In the genomic region with DNA sequence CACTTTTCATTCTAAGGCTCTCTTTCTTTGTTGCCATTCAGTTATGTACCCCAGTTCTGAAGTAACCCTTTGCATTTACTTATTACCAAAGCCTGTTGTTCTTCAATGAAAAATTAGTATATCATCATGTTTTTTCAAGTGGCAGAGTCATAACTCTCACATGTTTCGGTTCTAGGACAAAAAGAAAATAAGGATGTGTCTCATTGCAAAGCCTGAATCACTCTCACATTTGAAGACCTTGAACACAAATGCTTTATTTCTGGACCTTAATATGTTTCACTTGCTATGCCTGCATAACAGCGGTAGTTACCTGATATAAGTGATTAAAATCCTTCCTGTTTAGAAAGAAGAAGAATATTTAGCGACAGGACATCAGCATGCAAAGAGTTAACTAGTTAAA, we compare ENCODE assay signal across 19 cellular contexts. TPM values are rescaled to one million over a fixed set of nuclear protein-coding genes. Genes with fewer than 3 reads are reported as not detected.
A peak's percentile ranks its signal among the peaks of the same experiment; 100 is the strongest.
DNase-seq lines count a peak whose midpoint lies in the region; ATAC-seq and TF ChIP-seq lines count a peak whose summit lies in the region.
"Had no signal": no experiment of that assay in that cellular context is flagged by ENCODE, and none has a peak within 500 bp of the region (broad histone marks: within the 10 kb centered on the region; RNA-seq: fewer than 3 reads in every experiment).

No MANE protein-coding gene starts in this region.

- CTCF ChIA-PET in activated CD8-positive, alpha-beta T cell treated with anti-CD3 and anti-CD28 coated beads for 36 hours (lab: Charles Lee), result no interaction called here
- CTCF ChIA-PET in activated CD8-positive, alpha-beta T cell treated with anti-CD3 and anti-CD28 coated beads, Interleukin-2, amount 10 ng/mL, durations not matched to agents 7 days and 5 days (lab: Charles Lee), result interaction anchor here (0.9 kb wide), 1 partner anchor 9 kb away, joined by 3 read pairs; no protein-coding TSS in a partner anchor
- CTCF ChIA-PET in RWPE1 (lab: Yijun Ruan, JAX), result no interaction called here

- H3K4me3 ChIP-seq in iPS-18a (ENCODE audit: low read length) (peak overlapping the region; percentile 1), subcutaneous abdominal adipose tissue (ENCODE audit: low read depth in 1 of 5, low read length in 5 of 5) (no peak overlapping the region), lower lobe of right lung (no peak overlapping the region), mucosa of descending colon (no peak overlapping the region)
- H3K4me3 ChIP-seq: esophagus squamous epithelium, hepatocyte, left ventricle myocardium inferior, uterus had no signal

- H3K9ac ChIP-seq in iPS-18a (ENCODE audit: low read length), result peak overlapping the region; percentile 2
- H3K9ac ChIP-seq in subcutaneous abdominal adipose tissue (ENCODE audit: low read length in 5 of 5), result peak overlapping the region in 1 of 5 donors; percentile 35

- H3K27ac Mint-ChIP-seq in activated CD8-positive, alpha-beta T cell treated with anti-CD3 and anti-CD28 coated beads for 36 hours, result peak overlapping the region; percentile 69
- no peak overlapping the region for H3K27ac Mint-ChIP-seq in activated CD8-positive, alpha-beta T cell treated with anti-CD3 and anti-CD28 coated beads, Interleukin-2, amount 10 ng/mL, durations not matched to agents 7 days and 5 days
- peak overlapping the region; percentile 77 for H3K27ac Mint-ChIP-seq in activated naive CD8-positive, alpha-beta T cell treated with anti-CD3 and anti-CD28 coated beads, Interleukin-2, amount 50 U/mL, for 24 hours
- H3K27ac Mint-ChIP-seq: CD8-positive, alpha-beta T cell had no signal

- H3K27me3 ChIP-seq in iPS-18a (ENCODE audit: control insufficient read depth, insufficient read depth, low read length) (no peaks in the 10 kb centered on the region), subcutaneous abdominal adipose tissue (ENCODE audit: control insufficient read depth in 5 of 5, insufficient read depth in 4 of 5, low read length in 5 of 5) (no peaks in the 10 kb centered on the region), lower lobe of right lung (ENCODE audit: low read depth) (no peaks in the 10 kb centered on the region)
- H3K27me3 ChIP-seq: esophagus squamous epithelium, uterus had no signal

- peaks cover 28% of the 10 kb centered on the region for H3K4me1 Mint-ChIP-seq in activated CD8-positive, alpha-beta T cell treated with anti-CD3 and anti-CD28 coated beads for 36 hours (ENCODE audit: low read depth)
- peaks cover 3% of the 10 kb centered on the region for H3K4me1 Mint-ChIP-seq in activated CD8-positive, alpha-beta T cell treated with anti-CD3 and anti-CD28 coated beads, Interleukin-2, amount 10 ng/mL, durations not matched to agents 7 days and 5 days (ENCODE audit: low read depth)
- peaks cover 25% of the 10 kb centered on the region for H3K4me1 Mint-ChIP-seq in activated naive CD8-positive, alpha-beta T cell treated with anti-CD3 and anti-CD28 coated beads, Interleukin-2, amount 50 U/mL, for 24 hours

- H3K4me1 ChIP-seq in iPS-18a (ENCODE audit: control insufficient read depth, low read depth, low read length), result peaks cover 56% of the 10 kb centered on the region
- peaks cover 0 to 16% (median 13%) of the 10 kb centered on the region in 5 donors for H3K4me1 ChIP-seq in subcutaneous abdominal adipose tissue (ENCODE audit: control insufficient read depth in 5 of 5, insufficient read depth in 5 of 5, low read length in 5 of 5)
- H3K4me1 ChIP-seq in lower lobe of right lung, result peaks cover 30% of the 10 kb centered on the region
- H3K4me1 ChIP-seq in mucosa of descending colon (ENCODE audit: low read depth), result no peaks in the 10 kb centered on the region
- H3K4me1 ChIP-seq: uterus had no signal

- no peaks in the 10 kb centered on the region for H3K36me3 ChIP-seq in iPS-18a (ENCODE audit: control insufficient read depth, low read depth, low read length)
- H3K36me3 ChIP-seq in subcutaneous abdominal adipose tissue (ENCODE audit: control insufficient read depth in 5 of 5, insufficient read depth in 5 of 5, low read length in 5 of 5), result peaks cover 3 to 24% (median 14%) of the 10 kb centered on the region in 5 donors
- peaks cover 22% of the 10 kb centered on the region for H3K36me3 ChIP-seq in lower lobe of right lung
- no peaks in the 10 kb centered on the region for H3K36me3 ChIP-seq in mucosa of descending colon (ENCODE audit: low read depth)
- H3K36me3 ChIP-seq: esophagus squamous epithelium, left ventricle myocardium inferior, uterus had no signal

- peak overlapping the region; percentile 13 for H3K27ac ChIP-seq in iPS-18a (ENCODE audit: low read length)
- H3K27ac ChIP-seq in subcutaneous abdominal adipose tissue (ENCODE audit: low read depth, low read length), result peak overlapping the region; percentile 18
- no peak overlapping the region for H3K27ac ChIP-seq in lower lobe of right lung
- no peak overlapping the region for H3K27ac ChIP-seq in RWPE1
- H3K27ac ChIP-seq: hepatocyte, left ventricle myocardium inferior, uterus had no signal

- no peak overlapping the region for H3K4me3 Mint-ChIP-seq in activated CD8-positive, alpha-beta T cell treated with anti-CD3 and anti-CD28 coated beads for 36 hours
- no peak overlapping the region for H3K4me3 Mint-ChIP-seq in activated CD8-positive, alpha-beta T cell treated with anti-CD3 and anti-CD28 coated beads, Interleukin-2, amount 10 ng/mL, durations not matched to agents 7 days and 5 days
- H3K4me3 Mint-ChIP-seq in activated naive CD8-positive, alpha-beta T cell treated with anti-CD3 and anti-CD28 coated beads, Interleukin-2, amount 50 U/mL, for 24 hours, result no peak overlapping the region
- H3K4me3 Mint-ChIP-seq: CD8-positive, alpha-beta T cell had no signal

- POLR2A ChIA-PET in activated CD8-positive, alpha-beta T cell treated with anti-CD3 and anti-CD28 coated beads for 36 hours (lab: Charles Lee), result no interaction called here
- POLR2A ChIA-PET in activated CD8-positive, alpha-beta T cell treated with anti-CD3 and anti-CD28 coated beads, Interleukin-2, amount 10 ng/mL, durations not matched to agents 7 days and 5 days (lab: Charles Lee), result no interaction called here
- POLR2A ChIA-PET in RWPE1 (lab: Yijun Ruan, JAX; ENCODE audit: low non-redundant PET), result no interaction called here

- no peaks in the 10 kb centered on the region for H3K9me3 Mint-ChIP-seq in activated CD8-positive, alpha-beta T cell treated with anti-CD3 and anti-CD28 coated beads for 36 hours
- H3K9me3 Mint-ChIP-seq in activated CD8-positive, alpha-beta T cell treated with anti-CD3 and anti-CD28 coated beads, Interleukin-2, amount 10 ng/mL, durations not matched to agents 7 days and 5 days (ENCODE audit: insufficient read depth), result no peaks in the 10 kb centered on the region
- H3K9me3 Mint-ChIP-seq in activated naive CD8-positive, alpha-beta T cell treated with anti-CD3 and anti-CD28 coated beads, Interleukin-2, amount 50 U/mL, for 24 hours, result no peaks in the 10 kb centered on the region
- H3K9me3 Mint-ChIP-seq: CD8-positive, alpha-beta T cell; naive B cell had no signal

- no peaks in the 10 kb centered on the region for H3K9me3 ChIP-seq in iPS-18a (ENCODE audit: control insufficient read depth, low read depth, low read length)
- no peaks in the 10 kb centered on the region for H3K9me3 ChIP-seq in subcutaneous abdominal adipose tissue (ENCODE audit: control insufficient read depth in 5 of 5, low read length in 5 of 5)
- no peaks in the 10 kb centered on the region for H3K9me3 ChIP-seq in lower lobe of right lung
- H3K9me3 ChIP-seq in mucosa of descending colon, result no peaks in the 10 kb centered on the region
- H3K9me3 ChIP-seq: esophagus squamous epithelium, left ventricle myocardium inferior, uterus had no signal

- DNase-seq in activated CD8-positive, alpha-beta T cell treated with anti-CD3 and anti-CD28 coated beads for 36 hours, result no peak
- DNase-seq in activated CD8-positive, alpha-beta T cell treated with anti-CD3 and anti-CD28 coated beads, Interleukin-2, amount 10 ng/mL, durations not matched to agents 7 days and 5 days, result no peak
- no peak for DNase-seq in activated naive CD8-positive, alpha-beta T cell treated with anti-CD3 and anti-CD28 coated beads, Interleukin-2, amount 50 U/mL, for 24 hours
- DNase-seq in lower lobe of right lung (no peak), RWPE1 (ENCODE audit: low spot score) (no peak), mucosa of descending colon (no peak)
- DNase-seq: activated naive CD4-positive, alpha-beta T cell treated with anti-CD3 and anti-CD28 coated beads, Interleukin-2, amount 50 U/mL, for 16 hours; CD8-positive, alpha-beta T cell; esophagus squamous epithelium; left ventricle myocardium inferior; NCI-H2081 treated with DMSO at 0.1 percent for 48 hours; SIG-M5; stimulated activated CD4-positive, alpha-beta T cell treated with anti-CD3 and anti-CD28 coated beads, Interleukin-2, amount 100 ng/mL, for 24 hours; stimulated activated CD8-positive, alpha-beta memory T cell treated with anti-CD3 and anti-CD28 coated beads, Interleukin-4, amount 100 ng/mL, for 48 hours; uterus had no signal

- peaks cover 6% of the 10 kb centered on the region for H3K36me3 Mint-ChIP-seq in activated CD8-positive, alpha-beta T cell treated with anti-CD3 and anti-CD28 coated beads for 36 hours (ENCODE audit: low read depth)
- no peaks in the 10 kb centered on the region for H3K36me3 Mint-ChIP-seq in activated CD8-positive, alpha-beta T cell treated with anti-CD3 and anti-CD28 coated beads, Interleukin-2, amount 10 ng/mL, durations not matched to agents 7 days and 5 days (ENCODE audit: low read depth)
- H3K36me3 Mint-ChIP-seq in activated naive CD8-positive, alpha-beta T cell treated with anti-CD3 and anti-CD28 coated beads, Interleukin-2, amount 50 U/mL, for 24 hours (ENCODE audit: low read depth), result peaks cover 6% of the 10 kb centered on the region
- H3K36me3 Mint-ChIP-seq: CD8-positive, alpha-beta T cell had no signal

- no peaks in the 10 kb centered on the region for H3K27me3 Mint-ChIP-seq in activated CD8-positive, alpha-beta T cell treated with anti-CD3 and anti-CD28 coated beads for 36 hours
- H3K27me3 Mint-ChIP-seq in activated CD8-positive, alpha-beta T cell treated with anti-CD3 and anti-CD28 coated beads, Interleukin-2, amount 10 ng/mL, durations not matched to agents 7 days and 5 days (ENCODE audit: low read depth), result no peaks in the 10 kb centered on the region
- H3K27me3 Mint-ChIP-seq in activated naive CD8-positive, alpha-beta T cell treated with anti-CD3 and anti-CD28 coated beads, Interleukin-2, amount 50 U/mL, for 24 hours, result no peaks in the 10 kb centered on the region
- H3K27me3 Mint-ChIP-seq: naive B cell had no signal

- TF ChIP-seq CTCF in activated CD8-positive, alpha-beta T cell treated with anti-CD3 and anti-CD28 coated beads for 36 hours (IDR thresholded peaks at IDR 0.05), result no peak
- TF ChIP-seq CTCF in lower lobe of right lung (IDR thresholded peaks at IDR 0.05) (no peak), RWPE1 (conservative IDR thresholded peaks at IDR 0.05; ENCODE audit: low read depth) (no peak), mucosa of descending colon (IDR thresholded peaks at IDR 0.05) (no peak)

- intact Hi-C loops in activated CD8-positive, alpha-beta T cell treated with anti-CD3 and anti-CD28 coated beads for 36 hours (cut with micrococcal nuclease), result no loop called here
- intact Hi-C loops in lower lobe of right lung (cut with DNase I) (no loop called here), mucosa of descending colon (cut with DNase I, micrococcal nuclease) (no loop called here)

- ATAC-seq in activated CD8-positive, alpha-beta T cell treated with anti-CD3 and anti-CD28 coated beads for 36 hours, result peak; percentile 12
- no peak for ATAC-seq in activated CD8-positive, alpha-beta T cell treated with anti-CD3 and anti-CD28 coated beads, Interleukin-2, amount 10 ng/mL, durations not matched to agents 7 days and 5 days
- no peak for ATAC-seq in activated naive CD8-positive, alpha-beta T cell treated with anti-CD3 and anti-CD28 coated beads, Interleukin-2, amount 50 U/mL, for 24 hours
- no peak for ATAC-seq in lower lobe of right lung
- ATAC-seq in mucosa of descending colon, result no peak

RNA-seq across cellular contexts. Expression of a gene that starts 49.1 kb away (rescaled TPM):
- total RNA-seq in activated CD8-positive, alpha-beta T cell treated with anti-CD3 and anti-CD28 coated beads for 36 hours, result 10 to 100 TPM; 13.5 to 14.9 TPM
- total RNA-seq in activated CD8-positive, alpha-beta T cell treated with anti-CD3 and anti-CD28 coated beads, Interleukin-2, amount 10 ng/mL, durations not matched to agents 7 days and 5 days, result 1 to 10 TPM; 4.0 to 5.7 TPM
- total RNA-seq in lower lobe of right lung, result 220 TPM
- total RNA-seq in mucosa of descending colon, result 10 to 100 TPM; 19.0 to 80.1 (median 48.6) TPM

Comparison
In these comparisons a context has a peak if more than half of its experiments do, and no peak if none do; other contexts are left out.
1. H3K27ac ChIP-seq: peak in iPS-18a (single experiment) and subcutaneous abdominal adipose tissue (single experiment); none in lower lobe of right lung (single experiment) and RWPE1 (single experiment).